13 cellular contexts compared by ENCODE assay signal in the genomic region with DNA sequence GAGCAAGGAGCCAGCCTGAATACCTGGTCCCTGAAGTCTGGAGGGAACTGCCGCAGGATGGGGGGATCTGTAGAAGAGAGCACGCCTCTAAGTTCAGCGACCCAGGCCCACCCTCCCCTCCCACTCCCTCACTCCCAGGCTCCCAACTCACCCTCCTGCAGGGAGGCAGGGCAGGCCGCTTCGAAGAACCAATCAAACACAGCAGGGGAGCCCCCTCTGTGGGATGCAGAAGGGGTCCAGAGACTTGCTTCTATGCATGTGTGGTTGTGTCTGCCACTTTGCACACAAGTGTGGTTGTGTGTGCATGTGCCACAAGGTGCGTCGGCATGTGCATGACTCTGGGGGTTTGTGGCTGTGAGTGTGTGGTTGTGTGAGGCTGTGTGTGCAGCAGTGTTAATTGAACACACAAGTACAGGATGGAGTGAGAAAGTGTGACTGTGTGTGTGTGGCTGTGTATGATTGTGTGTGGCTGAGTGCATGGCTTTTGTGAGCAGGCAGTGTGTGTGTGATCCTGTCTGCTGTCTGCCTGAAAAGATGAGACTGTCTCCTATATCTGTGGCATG. TPM values are rescaled to one million over a fixed set of nuclear protein-coding genes. Genes with fewer than 3 reads are reported as not detected.
DNase-seq lines count a peak whose midpoint lies in the region; ATAC-seq and TF ChIP-seq lines count a peak whose summit lies in the region.
"Had no signal": no experiment of that assay in that cellular context is flagged by ENCODE, and none has a peak within 500 bp of the region (broad histone marks: within the 10 kb centered on the region; RNA-seq: fewer than 3 reads in every experiment).

No MANE protein-coding gene starts in this region.

- intact Hi-C loops in CD4-positive, alpha-beta memory T cell (cut with micrococcal nuclease): no loop called here
- intact Hi-C loops in left lung (cut with DNase I): no loop called here

- H3K9me3 ChIP-seq in CD4-positive, alpha-beta memory T cell (ENCODE audit: control insufficient read depth in 1 of 2, low read length in 2 of 2): no peaks in the 10 kb centered on the region
- H3K9me3 ChIP-seq in KOPT-K1 (ENCODE audit: insufficient read depth, low read length, poor library complexity, severe bottlenecking) (peaks cover 4% of the 10 kb centered on the region), left lung (no peaks in the 10 kb centered on the region)
- H3K9me3 ChIP-seq: SK-N-SH had no signal

- no peak for TF ChIP-seq CTCF in left lung (IDR thresholded peaks at IDR 0.05)

- peaks cover 27% of the 10 kb centered on the region for H3K36me3 ChIP-seq in CD4-positive, alpha-beta memory T cell (ENCODE audit: insufficient read depth, low read length)
- H3K36me3 ChIP-seq in KOPT-K1 (ENCODE audit: insufficient read depth, low read length): peaks cover 38% of the 10 kb centered on the region
- peaks cover 0 to 18% of the 10 kb centered on the region in 2 donors for H3K36me3 ChIP-seq in left lung

- no peaks in the 10 kb centered on the region for H3K9me3 Mint-ChIP-seq in CD4-positive, alpha-beta memory T cell
- H3K9me3 Mint-ChIP-seq in central memory CD8-positive, alpha-beta T cell: no peaks in the 10 kb centered on the region
- H3K9me3 Mint-ChIP-seq: endodermal cell had no signal

- CTCF ChIA-PET in CD4-positive, alpha-beta memory T cell (lab: Charles Lee; ENCODE audit: partially characterized antibody): interaction anchor here (1.4 kb wide), 1 partner anchor 261 kb away, joined by 4 read pairs; no protein-coding TSS in a partner anchor

- H3K4me3 ChIP-seq in CD4-positive, alpha-beta memory T cell (ENCODE audit: low read length in 2 of 2): peak overlapping the region in 1 of 2 donors; percentile 0
- no peak overlapping the region for H3K4me3 ChIP-seq in left lung

- H3K4me3 Mint-ChIP-seq in CD4-positive, alpha-beta memory T cell: peak overlapping the region; percentile 94 to 100 (median 96)
- H3K4me3 Mint-ChIP-seq in central memory CD8-positive, alpha-beta T cell: peak overlapping the region; percentile 80
- H3K4me3 Mint-ChIP-seq: endodermal cell had no signal

- no peak for ATAC-seq in central memory CD8-positive, alpha-beta T cell (replicated peaks; ENCODE audit: extremely low read depth, poor library complexity, severe bottlenecking)
- no peak for ATAC-seq in GM19467 (IDR thresholded peaks at IDR 0.05; ENCODE audit: unreplicated experiment)
- no peak for ATAC-seq in left lung
- ATAC-seq: foreskin keratinocyte had no signal

- H3K4me1 ChIP-seq in CD4-positive, alpha-beta memory T cell (ENCODE audit: insufficient read depth, low read length): peaks cover 46% of the 10 kb centered on the region
- peaks cover 0 to 14% of the 10 kb centered on the region in 2 donors for H3K4me1 ChIP-seq in left lung
- H3K4me1 ChIP-seq: foreskin keratinocyte had no signal

- H3K27me3 Mint-ChIP-seq in CD4-positive, alpha-beta memory T cell: no peaks in the 10 kb centered on the region
- no peaks in the 10 kb centered on the region for H3K27me3 Mint-ChIP-seq in central memory CD8-positive, alpha-beta T cell

- H3K4me1 Mint-ChIP-seq in CD4-positive, alpha-beta memory T cell: peaks cover 19 to 46% (median 29%) of the 10 kb centered on the region in 4 donors
- H3K4me1 Mint-ChIP-seq in central memory CD8-positive, alpha-beta T cell: peaks cover 39% of the 10 kb centered on the region
- H3K4me1 Mint-ChIP-seq: endodermal cell had no signal

- POLR2A ChIA-PET in CD4-positive, alpha-beta memory T cell (lab: Charles Lee; ENCODE audit: partially characterized antibody): interaction anchor here (1.6 to 3.0 kb wide), 3 partner anchors 20 to 293 kb away, joined by 4 to 35 read pairs (median 5); partner anchors contain the start of genes SLC25A23 and VAV1

- no peak for DNase-seq in CD4-positive, alpha-beta memory T cell
- DNase-seq in central memory CD8-positive, alpha-beta T cell (ENCODE audit: low spot score in 2 of 2): no peak
- DNase-seq in left lung (no peak), KG1 (lab: John Stamatoyannopoulos, UW) (no peak)
- DNase-seq: endodermal cell, foreskin keratinocyte, mesendoderm, NCI-H1092, SK-N-SH had no signal

- peak overlapping the region; percentile 93 for H3K27ac ChIP-seq in CD4-positive, alpha-beta memory T cell (ENCODE audit: low read depth, low read length)
- peak overlapping the region; percentile 13 for H3K27ac ChIP-seq in KOPT-K1 (ENCODE audit: low read depth, low read length, poor library complexity, severe bottlenecking)
- no peak overlapping the region for H3K27ac ChIP-seq in left lung
- H3K27ac ChIP-seq: foreskin keratinocyte had no signal

- H3K27ac Mint-ChIP-seq in CD4-positive, alpha-beta memory T cell: peak overlapping the region; percentile 93 to 99 (median 98)
- peak overlapping the region; percentile 86 for H3K27ac Mint-ChIP-seq in central memory CD8-positive, alpha-beta T cell (ENCODE audit: low read depth)
- H3K27ac Mint-ChIP-seq: endodermal cell had no signal

- peaks cover 9 to 22% of the 10 kb centered on the region in 2 donors for H3K36me3 Mint-ChIP-seq in CD4-positive, alpha-beta memory T cell
- H3K36me3 Mint-ChIP-seq in central memory CD8-positive, alpha-beta T cell (ENCODE audit: insufficient read depth): peaks cover 31% of the 10 kb centered on the region

- H3K27me3 ChIP-seq in CD4-positive, alpha-beta memory T cell (ENCODE audit: insufficient read depth, low read length): no peaks in the 10 kb centered on the region
- H3K27me3 ChIP-seq in left lung: peaks cover 5 to 25% of the 10 kb centered on the region in 2 donors

RNA-seq across cellular contexts. Expression of gene DENND1C, which starts 1.7 kb away (rescaled TPM):
- 100 to 1,000 TPM; 105 to 113 TPM for total RNA-seq in CD4-positive, alpha-beta memory T cell
- polyA plus RNA-seq in CD4-positive, alpha-beta memory T cell: 10 to 100 TPM; 39.6 to 77.8 TPM
- total RNA-seq in left lung: 10 to 100 TPM in 1 of 2 donors, 1 to 10 TPM in 1; 6.7 to 11.8 TPM
- total RNA-seq: osteocyte, skeletal muscle tissue had no signal

RNA-seq across cellular contexts. Expression of gene CRB3, which starts 15.8 kb away (rescaled TPM):
- total RNA-seq in CD4-positive, alpha-beta memory T cell: 1 to 10 TPM; 4.2 to 5.1 TPM
- polyA plus RNA-seq in CD4-positive, alpha-beta memory T cell: 10 to 100 TPM in 1 of 2 donors, 1 to 10 TPM in 1; 4.3 to 10.3 TPM
- 10 to 100 TPM; 38.1 to 78.8 TPM for total RNA-seq in left lung
- total RNA-seq: osteocyte, skeletal muscle tissue had no signal
- polyA plus RNA-seq: SK-N-SH had no signal

RNA-seq across cellular contexts. Expression of gene SLC25A23, which starts 20.3 kb away (rescaled TPM):
- 10 to 100 TPM; 24.9 to 25.5 TPM for total RNA-seq in CD4-positive, alpha-beta memory T cell
- 10 to 100 TPM in 1 of 2 donors, 1 to 10 TPM in 1; 8.2 to 24.3 TPM for polyA plus RNA-seq in CD4-positive, alpha-beta memory T cell
- 100 to 1,000 TPM in 1 of 2 donors, 10 to 100 TPM in 1; 57.9 to 118 TPM for total RNA-seq in left lung

RNA-seq across cellular contexts. Expression of gene TUBB4A, which starts 22.2 kb away (rescaled TPM):
- 1 to 10 TPM; 3.9 to 4.7 TPM for total RNA-seq in CD4-positive, alpha-beta memory T cell
- 1 to 10 TPM; 1.5 to 1.9 TPM for polyA plus RNA-seq in CD4-positive, alpha-beta memory T cell
- total RNA-seq in left lung: under 1 TPM; 0.35 to 0.65 TPM
- total RNA-seq: foreskin keratinocyte, osteocyte, skeletal muscle tissue had no signal
- polyA plus RNA-seq: foreskin keratinocyte had no signal

RNA-seq across cellular contexts. Expression of gene SLC25A41, which starts 46.4 kb away (rescaled TPM):
- total RNA-seq in CD4-positive, alpha-beta memory T cell: not detected
- not detected for polyA plus RNA-seq in CD4-positive, alpha-beta memory T cell
- under 1 TPM; 0.31 to 0.58 TPM for total RNA-seq in left lung

Comparison
In these comparisons a context has a peak if more than half of its experiments do, and no peak if none do; other contexts are left out.
1. H3K27ac ChIP-seq: peak in CD4-positive, alpha-beta memory T cell (single experiment) and KOPT-K1 (single experiment); none in left lung (0 of 2).
2. RNA of gene DENND1C, which starts 1.7 kb away (total RNA-seq): 105 to 113 TPM in CD4-positive, alpha-beta memory T cell; 6.7 to 11.8 TPM in left lung; every median in the first group is over 4 times any median in the second.
3. RNA of gene CRB3, which starts 15.8 kb away (total RNA-seq): 38.1 to 78.8 TPM in left lung; 4.2 to 5.1 TPM in CD4-positive, alpha-beta memory T cell; every median in the first group is over 4 times any median in the second.